8 cellular contexts compared by ENCODE assay signal in genomic region chr7:7181519-7182155, GRCh38. TPM values are rescaled to one million over a fixed set of nuclear protein-coding genes. Genes with fewer than 3 reads are reported as not detected.
DNase-seq lines count a peak whose midpoint lies in the region; ATAC-seq and TF ChIP-seq lines count a peak whose summit lies in the region.

No MANE protein-coding gene starts in this region.

- H3K36me3 Mint-ChIP-seq in activated T-cell treated with anti-CD3 and anti-CD28 coated beads, Interleukin-2, amount 50 U/mL, for 4 hours (ENCODE audit: insufficient read depth) = no peaks in the 10 kb centered on the region
- H3K36me3 Mint-ChIP-seq in neural crest cell (ENCODE audit: low read depth) = no peaks in the 10 kb centered on the region

- intact Hi-C loops in uterus (cut with DNase I; ENCODE audit: low total_unique reads) = no loop called here

- peak overlapping the region; percentile 21 for H3K27ac Mint-ChIP-seq in neural crest cell (ENCODE audit: unreplicated experiment)

- no peaks in the 10 kb centered on the region for H3K9me3 ChIP-seq in uterus

- peak overlapping the region; percentile 74 for H3K4me3 ChIP-seq in fibroblast of pulmonary artery (replicated peaks; ENCODE audit: low read depth, low read length)
- peak overlapping the region; percentile 37 to 96 for H3K4me3 ChIP-seq in uterus

- DNase-seq in GM19238 (ENCODE audit: insufficient read length, low spot score) (peak; percentile 50), NOMO-1 (lab: John Stamatoyannopoulos, UW; ENCODE audit: unreplicated experiment in 2 of 2) (peak; percentile 74 to 82), fibroblast of pulmonary artery (ENCODE audit: low read depth) (peak; percentile 35), neural crest cell (ENCODE audit: low read depth, low spot score) (no peak), uterus (peak; percentile 15 to 17)
- peak; percentile 30 for DNase-seq in activated T-cell treated with anti-CD3 and anti-CD28 coated beads, Interleukin-2, amount 50 U/mL, for 4 hours

- peak overlapping the region; percentile 87 for H3K4me3 Mint-ChIP-seq in activated T-cell treated with anti-CD3 and anti-CD28 coated beads, Interleukin-2, amount 50 U/mL, for 4 hours
- peak overlapping the region; percentile 89 for H3K4me3 Mint-ChIP-seq in neural crest cell

- TF ChIP-seq POLR2A in uterus (IDR thresholded peaks at IDR 0.05) = no peak

- peaks cover 16% of the 10 kb centered on the region for H3K4me1 Mint-ChIP-seq in activated T-cell treated with anti-CD3 and anti-CD28 coated beads, Interleukin-2, amount 50 U/mL, for 4 hours (ENCODE audit: low read depth)
- peaks cover 25% of the 10 kb centered on the region for H3K4me1 Mint-ChIP-seq in neural crest cell

- H3K4me1 ChIP-seq in uterus = no peaks in the 10 kb centered on the region

- ATAC-seq in HG03342 (IDR thresholded peaks at IDR 0.05; ENCODE audit: unreplicated experiment) = peak; percentile 39
- ATAC-seq in activated T-cell treated with anti-CD3 and anti-CD28 coated beads, Interleukin-2, amount 50 U/mL, for 4 hours = peak; percentile 20 to 21

- TF ChIP-seq CTCF in C4-2B (conservative IDR thresholded peaks at IDR 0.05) (no peak), fibroblast of pulmonary artery (IDR thresholded peaks at IDR 0.05; ENCODE audit: low read length, missing control alignments) (no peak), neural crest cell (conservative IDR thresholded peaks at IDR 0.05) (no peak), uterus (IDR thresholded peaks at IDR 0.05) (no peak)

- H3K27ac ChIP-seq in C4-2B (peak overlapping the region; percentile 77), uterus (peak overlapping the region; percentile 95 to 97)

- H3K27me3 ChIP-seq in uterus = no peaks in the 10 kb centered on the region

- H3K27me3 Mint-ChIP-seq in activated T-cell treated with anti-CD3 and anti-CD28 coated beads, Interleukin-2, amount 50 U/mL, for 4 hours (ENCODE audit: low read depth) = no peaks in the 10 kb centered on the region
- H3K27me3 Mint-ChIP-seq in neural crest cell (ENCODE audit: low read depth) = peaks cover 2% of the 10 kb centered on the region

- H3K36me3 ChIP-seq in uterus = no peaks in the 10 kb centered on the region

- H3K9me3 Mint-ChIP-seq in activated T-cell treated with anti-CD3 and anti-CD28 coated beads, Interleukin-2, amount 50 U/mL, for 4 hours = no peaks in the 10 kb centered on the region
- H3K9me3 Mint-ChIP-seq in neural crest cell = no peaks in the 10 kb centered on the region

RNA-seq across cellular contexts. Expression of gene C1GALT1, which starts 0.7 kb away (rescaled TPM):
- 10 to 100 TPM; 39.7 to 42.0 (median 40.4) TPM for total RNA-seq in activated T-cell treated with anti-CD3 and anti-CD28 coated beads, Interleukin-2, amount 50 U/mL, for 4 hours
- 15.0 and 15.6 TPM in 2 replicates for total RNA-seq in neural crest cell
- total RNA-seq in uterus = 10 to 100 TPM in 3 of 4 donors, 1 to 10 TPM in 1; 1.3 to 41.6 (median 15.1) TPM
